ENCODE assay signal across 11 cellular contexts in the genomic region with DNA sequence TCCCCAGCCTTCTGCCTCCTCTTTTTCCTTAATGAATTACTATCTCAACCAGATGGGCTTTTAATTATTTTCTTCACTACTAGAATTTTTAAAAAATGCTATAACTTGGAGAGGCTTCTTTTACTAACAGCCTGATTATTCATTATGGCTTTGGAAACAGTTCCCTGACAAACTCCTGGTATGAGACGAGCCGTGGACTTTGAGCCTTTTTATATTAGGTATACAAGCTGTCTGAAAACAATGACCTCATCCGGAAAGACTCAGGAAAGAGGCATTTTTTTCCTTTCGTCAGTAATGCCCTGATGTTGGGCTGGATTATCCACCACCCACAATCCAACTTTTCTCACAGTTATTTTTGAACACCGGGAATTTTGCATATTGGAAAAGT. TPM values are rescaled to one million over a fixed set of nuclear protein-coding genes. Genes with fewer than 3 reads are reported as not detected.
A peak's percentile ranks its signal among the peaks of the same experiment; 100 is the strongest.
DNase-seq lines count a peak whose midpoint lies in the region; ATAC-seq and TF ChIP-seq lines count a peak whose summit lies in the region.
"Had no signal": no experiment of that assay in that cellular context is flagged by ENCODE, and none has a peak within 500 bp of the region (broad histone marks: within the 10 kb centered on the region; RNA-seq: fewer than 3 reads in every experiment).

No MANE protein-coding gene starts in this region.

- peak overlapping the region; percentile 59 for H3K27ac Mint-ChIP-seq in mesothelial cell of epicardium
- no peak overlapping the region for H3K27ac Mint-ChIP-seq in activated T-helper 17 cell treated with anti-CD3 and anti-CD28 coated beads, Interleukin-2, amount 50 U/mL, for 72 hours
- H3K27ac Mint-ChIP-seq: activated naive CD4-positive, alpha-beta T cell treated with anti-CD3 and anti-CD28 coated beads, Interleukin-2, amount 50 U/mL, for 72 hours; IgD-negative memory B cell had no signal

- no peaks in the 10 kb centered on the region for H3K27me3 ChIP-seq in cardiac muscle cell
- H3K27me3 ChIP-seq in endocrine pancreas (ENCODE audit: control insufficient read depth, insufficient read depth, low read length), result no peaks in the 10 kb centered on the region
- H3K27me3 ChIP-seq in aorta (ENCODE audit: control insufficient read depth in 1 of 2, insufficient read depth in 2 of 2, low read length in 1 of 2), result peaks cover 0 to 1% of the 10 kb centered on the region in 2 donors

- H3K4me3 Mint-ChIP-seq in mesothelial cell of epicardium, result no peak overlapping the region
- H3K4me3 Mint-ChIP-seq in activated T-helper 17 cell treated with anti-CD3 and anti-CD28 coated beads, Interleukin-2, amount 50 U/mL, for 72 hours, result no peak overlapping the region
- H3K4me3 Mint-ChIP-seq: IgD-negative memory B cell had no signal

- intact Hi-C loops in cardiac septum (cut with DNase I) (loop anchor here (1.0 to 5.0 kb wide), 3 partner anchors 30 to 133 kb away; no protein-coding TSS in a partner anchor), aorta (cut with DNase I) (loop anchor here (2.0 kb wide), 2 partner anchors 50 to 52 kb away; no protein-coding TSS in a partner anchor)

- peak; percentile 68 for ATAC-seq in aorta (ENCODE audit: low FRiP score)
- no peak for ATAC-seq in HG03135 (IDR thresholded peaks at IDR 0.05; ENCODE audit: unreplicated experiment)
- no peak for ATAC-seq in activated T-helper 17 cell treated with anti-CD3 and anti-CD28 coated beads, Interleukin-2, amount 50 U/mL, for 72 hours (replicated peaks)
- ATAC-seq: activated naive CD4-positive, alpha-beta T cell treated with anti-CD3 and anti-CD28 coated beads, Interleukin-2, amount 50 U/mL, for 72 hours had no signal

- peak in 1 of 2 donors; percentile 63 for DNase-seq in cardiac muscle cell (ENCODE audit: low read depth in 1 of 2, low spot score in 1 of 2)
- no peak for DNase-seq in cardiac septum (ENCODE audit: low spot score)
- DNase-seq in mesothelial cell of epicardium (ENCODE audit: low spot score in 2 of 2, unreplicated experiment in 2 of 2), result no peak
- DNase-seq in aorta, result no peak
- DNase-seq in COLO829 (ENCODE audit: low spot score), result no peak
- DNase-seq: SIG-M5 had no signal

- no peaks in the 10 kb centered on the region for H3K9me3 Mint-ChIP-seq in mesothelial cell of epicardium
- no peaks in the 10 kb centered on the region for H3K9me3 Mint-ChIP-seq in activated T-helper 17 cell treated with anti-CD3 and anti-CD28 coated beads, Interleukin-2, amount 50 U/mL, for 72 hours
- H3K9me3 Mint-ChIP-seq: activated naive CD4-positive, alpha-beta T cell treated with anti-CD3 and anti-CD28 coated beads, Interleukin-2, amount 50 U/mL, for 72 hours; IgD-negative memory B cell had no signal

- no peaks in the 10 kb centered on the region for H3K36me3 Mint-ChIP-seq in mesothelial cell of epicardium
- no peaks in the 10 kb centered on the region for H3K36me3 Mint-ChIP-seq in activated T-helper 17 cell treated with anti-CD3 and anti-CD28 coated beads, Interleukin-2, amount 50 U/mL, for 72 hours (ENCODE audit: low read depth)
- H3K36me3 Mint-ChIP-seq: activated naive CD4-positive, alpha-beta T cell treated with anti-CD3 and anti-CD28 coated beads, Interleukin-2, amount 50 U/mL, for 72 hours; IgD-negative memory B cell had no signal

- TF ChIP-seq CTCF in cardiac muscle cell (IDR thresholded peaks at IDR 0.05; ENCODE audit: low read depth, low read length), result no peak
- no peak for TF ChIP-seq CTCF in mesothelial cell of epicardium (IDR thresholded peaks at IDR 0.05; ENCODE audit: unreplicated experiment)

- H3K4me1 ChIP-seq in cardiac muscle cell (ENCODE audit: low read depth) (peaks cover 48% of the 10 kb centered on the region), endocrine pancreas (ENCODE audit: control insufficient read depth, insufficient read depth, low read length) (peaks cover 30% of the 10 kb centered on the region), aorta (ENCODE audit: control insufficient read depth in 1 of 2, insufficient read depth in 2 of 2, low read length in 2 of 2) (peaks cover 0 to 4% of the 10 kb centered on the region in 2 donors)

- WGBS in aorta, 2 donors, result 1 to 6% methylated on average over 5 of the region's 5 CpGs

- no peak overlapping the region for H3K9ac ChIP-seq in endocrine pancreas (ENCODE audit: control insufficient read depth, insufficient read depth, low read length)

- H3K4me1 Mint-ChIP-seq in mesothelial cell of epicardium, result peaks cover 55% of the 10 kb centered on the region
- H3K4me1 Mint-ChIP-seq in activated T-helper 17 cell treated with anti-CD3 and anti-CD28 coated beads, Interleukin-2, amount 50 U/mL, for 72 hours, result no peaks in the 10 kb centered on the region

- H3K9me3 ChIP-seq in cardiac muscle cell (ENCODE audit: low read depth) (no peaks in the 10 kb centered on the region), endocrine pancreas (ENCODE audit: control insufficient read depth, low read length) (no peaks in the 10 kb centered on the region), aorta (ENCODE audit: control insufficient read depth, low read length) (no peaks in the 10 kb centered on the region)

- no peaks in the 10 kb centered on the region for H3K27me3 Mint-ChIP-seq in mesothelial cell of epicardium (ENCODE audit: low read depth)
- no peaks in the 10 kb centered on the region for H3K27me3 Mint-ChIP-seq in activated T-helper 17 cell treated with anti-CD3 and anti-CD28 coated beads, Interleukin-2, amount 50 U/mL, for 72 hours

- H3K36me3 ChIP-seq in cardiac muscle cell (no peaks in the 10 kb centered on the region), endocrine pancreas (ENCODE audit: control insufficient read depth, insufficient read depth, low read length) (no peaks in the 10 kb centered on the region), aorta (ENCODE audit: control insufficient read depth in 1 of 2, insufficient read depth in 2 of 2, low read length in 1 of 2) (no peaks in the 10 kb centered on the region)

- H3K4me3 ChIP-seq in cardiac muscle cell, result no peak overlapping the region
- peak overlapping the region; percentile 35 for H3K4me3 ChIP-seq in endocrine pancreas (ENCODE audit: control insufficient read depth, insufficient read depth, low read length)
- H3K4me3 ChIP-seq in aorta (ENCODE audit: low read length in 2 of 2), result no peak overlapping the region

- H3K27ac ChIP-seq in cardiac muscle cell (peak overlapping the region; percentile 56), aorta (ENCODE audit: low read depth in 1 of 2, low read length in 2 of 2) (no peak overlapping the region)

RNA-seq across cellular contexts. Expression of a gene that starts 26.7 kb away (rescaled TPM):
- total RNA-seq in cardiac muscle cell (96.1 and 148 TPM in 2 replicates), cardiac septum (473 TPM), mesothelial cell of epicardium (99.5 to 105 TPM (median 102 TPM) in 3 replicates), aorta (100 to 1,000 TPM in 1 of 2 donors, 10 to 100 TPM in 1; 55.8 to 117 TPM)
- polyA plus RNA-seq in cardiac muscle cell (105 and 155 TPM in 2 replicates), aorta (10 to 100 TPM; 13.6 to 14.5 TPM)
- 100 to 1,000 TPM in 1 of 2 donors, 10 to 100 TPM in 1; 58.7 to 154 TPM for total RNA-seq in activated T-helper 17 cell treated with anti-CD3 and anti-CD28 coated beads, Interleukin-2, amount 50 U/mL, for 72 hours
